Comparison of ENCODE assay signal across 8 cellular contexts in the genomic region with DNA sequence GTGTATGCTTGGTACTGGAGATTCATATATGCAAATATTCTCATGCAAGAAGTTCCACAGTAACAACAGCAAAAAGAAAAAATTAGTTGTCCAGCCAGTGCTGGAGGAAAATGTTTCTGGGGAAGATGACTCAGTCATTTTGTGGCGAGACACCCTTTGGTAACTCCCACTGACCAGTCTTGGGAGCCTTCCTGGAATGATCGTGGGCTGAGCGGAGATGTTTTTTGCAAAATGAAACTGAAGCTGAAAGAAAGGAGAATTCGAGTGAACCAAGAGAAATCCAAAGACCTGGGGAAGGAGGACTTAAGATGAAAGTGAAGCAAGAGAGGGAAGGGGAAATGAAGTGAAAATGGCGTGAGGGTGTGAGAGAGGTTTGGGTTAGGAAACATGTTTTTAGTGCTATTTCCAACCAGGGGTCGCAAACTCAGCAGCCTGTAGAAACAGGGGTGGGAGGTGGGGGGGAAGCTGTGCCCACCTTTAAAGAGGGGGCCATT. TPM values are rescaled to one million over a fixed set of nuclear protein-coding genes. Genes with fewer than 3 reads are reported as not detected.
DNase-seq lines count a peak whose midpoint lies in the region; ATAC-seq, FAIRE-seq and TF ChIP-seq lines count a peak whose summit lies in the region.

No MANE protein-coding gene starts in this region.

- no peak for FAIRE-seq in small intestine (lab: Jason Lieb, UNC)

- 27 to 79% (median 46%) methylated on average over 6 of the region's 6 CpGs for WGBS in small intestine, 3 donors

- no peaks in the 10 kb centered on the region for H3K9me3 Mint-ChIP-seq in activated T-helper 17 cell treated with anti-CD3 and anti-CD28 coated beads, Interleukin-2, amount 50 U/mL, for 72 hours
- no peaks in the 10 kb centered on the region for H3K9me3 Mint-ChIP-seq in WTC11

- peaks cover 5% of the 10 kb centered on the region for H3K36me3 Mint-ChIP-seq in activated T-helper 17 cell treated with anti-CD3 and anti-CD28 coated beads, Interleukin-2, amount 50 U/mL, for 72 hours (ENCODE audit: low read depth)
- no peaks in the 10 kb centered on the region for H3K36me3 Mint-ChIP-seq in WTC11

- H3K4me1 ChIP-seq in left ventricle myocardium inferior, result peaks cover 76% of the 10 kb centered on the region
- peaks cover 0 to 17% of the 10 kb centered on the region in 2 donors for H3K4me1 ChIP-seq in small intestine (ENCODE audit: control insufficient read depth in 2 of 2, insufficient read depth in 1 of 2, low read depth in 1 of 2, low read length in 1 of 2)

- DNase-seq in AG20443 (ENCODE audit: low spot score), result peak; percentile 91
- DNase-seq in KG1 (lab: John Stamatoyannopoulos, UW), result peak; percentile 23
- no peak for DNase-seq in left ventricle myocardium inferior
- no peak for DNase-seq in small intestine
- DNase-seq in NCI-H2081 treated with DMSO at 0.1 percent for 48 hours (lab: John Stamatoyannopoulos, UW), result no peak
- DNase-seq in WTC11 (ENCODE audit: low spot score), result no peak
- no peak for DNase-seq in Kasumi-1 (lab: John Stamatoyannopoulos, UW)

- H3K27me3 Mint-ChIP-seq in activated T-helper 17 cell treated with anti-CD3 and anti-CD28 coated beads, Interleukin-2, amount 50 U/mL, for 72 hours, result no peaks in the 10 kb centered on the region
- H3K27me3 Mint-ChIP-seq in WTC11 (ENCODE audit: low read depth), result peaks cover 35% of the 10 kb centered on the region

- peak overlapping the region; percentile 73 for H3K4me3 Mint-ChIP-seq in activated T-helper 17 cell treated with anti-CD3 and anti-CD28 coated beads, Interleukin-2, amount 50 U/mL, for 72 hours
- H3K4me3 Mint-ChIP-seq in WTC11, result no peak overlapping the region

- intact Hi-C loops in left ventricle myocardium inferior (cut with micrococcal nuclease), result no loop called here

- CTCF ChIA-PET in WTC11 (lab: Charles Lee), result no interaction called here

- no peaks in the 10 kb centered on the region for H3K9me3 ChIP-seq in left ventricle myocardium inferior (replicated peaks)
- H3K9me3 ChIP-seq in small intestine (ENCODE audit: control insufficient read depth, low read depth), result no peaks in the 10 kb centered on the region

- peak; percentile 63 for ATAC-seq in activated T-helper 17 cell treated with anti-CD3 and anti-CD28 coated beads, Interleukin-2, amount 50 U/mL, for 72 hours (replicated peaks)
- ATAC-seq in WTC11, result no peak

- peak overlapping the region; percentile 82 for H3K27ac Mint-ChIP-seq in activated T-helper 17 cell treated with anti-CD3 and anti-CD28 coated beads, Interleukin-2, amount 50 U/mL, for 72 hours
- no peak overlapping the region for H3K27ac Mint-ChIP-seq in WTC11

- H3K36me3 ChIP-seq in left ventricle myocardium inferior (peaks cover 28% of the 10 kb centered on the region), small intestine (ENCODE audit: control insufficient read depth in 2 of 2, insufficient read depth in 2 of 2, low read length in 2 of 2) (no peaks in the 10 kb centered on the region)

- peaks cover 16% of the 10 kb centered on the region for H3K4me1 Mint-ChIP-seq in activated T-helper 17 cell treated with anti-CD3 and anti-CD28 coated beads, Interleukin-2, amount 50 U/mL, for 72 hours
- H3K4me1 Mint-ChIP-seq in WTC11, result peaks cover 17% of the 10 kb centered on the region

- POLR2A ChIA-PET in WTC11 (lab: Charles Lee), result no interaction called here

- H3K27me3 ChIP-seq in left ventricle myocardium inferior (ENCODE audit: low read depth) (peaks cover 6% of the 10 kb centered on the region), small intestine (ENCODE audit: control insufficient read depth in 2 of 2, insufficient read depth in 2 of 2, low read length in 2 of 2) (no peaks in the 10 kb centered on the region)

- H3K4me3 ChIP-seq in left ventricle myocardium inferior (peak overlapping the region; percentile 78), small intestine (ENCODE audit: low read depth in 1 of 2, low read length in 2 of 2) (peak overlapping the region in 1 of 2 donors; percentile 3)

- H3K27ac ChIP-seq in left ventricle myocardium inferior (replicated peaks) (peak overlapping the region; percentile 96), small intestine (ENCODE audit: low read depth in 1 of 2, low read length in 1 of 2) (peak overlapping the region; percentile 45 to 92)

- TF ChIP-seq CTCF in left ventricle myocardium inferior (IDR thresholded peaks at IDR 0.05; ENCODE audit: borderline replicate concordance) (no peak), WTC11 (IDR thresholded peaks at IDR 0.05) (no peak)

TF ChIP-seq in WTC11, 78 proteins besides CTCF, POLR2A, EP300 and RAD21:
- TF ChIP-seq, protein P1, sequence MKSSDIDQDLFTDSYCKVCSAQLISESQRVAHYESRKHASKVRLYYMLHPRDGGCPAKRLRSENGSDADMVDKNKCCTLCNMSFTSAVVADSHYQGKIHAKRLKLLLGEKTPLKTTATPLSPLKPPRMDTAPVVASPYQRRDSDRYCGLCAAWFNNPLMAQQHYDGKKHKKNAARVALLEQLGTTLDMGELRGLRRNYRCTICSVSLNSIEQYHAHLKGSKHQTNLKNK (CRISPR knock-in tag; IDR thresholded peaks at IDR 0.05), result no peak
- TF ChIP-seq, protein P2, sequence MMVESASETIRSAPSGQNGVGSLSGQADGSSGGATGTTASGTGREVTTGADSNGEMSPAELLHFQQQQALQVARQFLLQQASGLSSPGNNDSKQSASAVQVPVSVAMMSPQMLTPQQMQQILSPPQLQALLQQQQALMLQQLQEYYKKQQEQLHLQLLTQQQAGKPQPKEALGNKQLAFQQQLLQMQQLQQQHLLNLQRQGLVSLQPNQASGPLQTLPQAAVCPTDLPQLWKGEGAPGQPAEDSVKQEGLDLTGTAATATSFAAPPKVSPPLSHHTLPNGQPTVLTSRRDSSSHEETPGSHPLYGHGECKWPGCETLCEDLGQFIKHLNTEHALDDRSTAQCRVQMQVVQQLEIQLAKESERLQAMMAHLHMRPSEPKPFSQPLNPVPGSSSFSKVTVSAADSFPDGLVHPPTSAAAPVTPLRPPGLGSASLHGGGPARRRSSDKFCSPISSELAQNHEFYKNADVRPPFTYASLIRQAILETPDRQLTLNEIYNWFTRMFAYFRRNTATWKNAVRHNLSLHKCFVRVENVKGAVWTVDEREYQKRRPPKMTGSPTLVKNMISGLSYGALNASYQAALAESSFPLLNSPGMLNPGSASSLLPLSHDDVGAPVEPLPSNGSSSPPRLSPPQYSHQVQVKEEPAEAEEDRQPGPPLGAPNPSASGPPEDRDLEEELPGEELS (CRISPR knock-in tag; IDR thresholded peaks at IDR 0.05), result no peak
- no peak for TF ChIP-seq JUN (CRISPR knock-in tag; IDR thresholded peaks at IDR 0.05)
- TF ChIP-seq CREB1 (CRISPR knock-in tag; IDR thresholded peaks at IDR 0.05), result no peak
- TF ChIP-seq ZNF138 (CRISPR knock-in tag; conservative IDR thresholded peaks at IDR 0.05), result no peak
- no peak for TF ChIP-seq IRF2 (CRISPR knock-in tag; IDR thresholded peaks at IDR 0.05; ENCODE audit: borderline replicate concordance, low read depth)
- no peak for TF ChIP-seq MYBL2 (CRISPR knock-in tag; IDR thresholded peaks at IDR 0.05)
- no peak for TF ChIP-seq NR3C1 (CRISPR knock-in tag; conservative IDR thresholded peaks at IDR 0.05; ENCODE audit: low read depth)
- TF ChIP-seq, protein P3, sequence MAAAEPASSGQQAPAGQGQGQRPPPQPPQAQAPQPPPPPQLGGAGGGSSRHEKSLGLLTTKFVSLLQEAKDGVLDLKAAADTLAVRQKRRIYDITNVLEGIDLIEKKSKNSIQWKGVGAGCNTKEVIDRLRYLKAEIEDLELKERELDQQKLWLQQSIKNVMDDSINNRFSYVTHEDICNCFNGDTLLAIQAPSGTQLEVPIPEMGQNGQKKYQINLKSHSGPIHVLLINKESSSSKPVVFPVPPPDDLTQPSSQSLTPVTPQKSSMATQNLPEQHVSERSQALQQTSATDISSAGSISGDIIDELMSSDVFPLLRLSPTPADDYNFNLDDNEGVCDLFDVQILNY (CRISPR knock-in tag; IDR thresholded peaks at IDR 0.05), result no peak
- no peak for TF ChIP-seq RELA (CRISPR knock-in tag; IDR thresholded peaks at IDR 0.05; ENCODE audit: borderline replicate concordance)
- TF ChIP-seq ZNF219 (CRISPR knock-in tag; IDR thresholded peaks at IDR 0.05; ENCODE audit: borderline replicate concordance), result no peak
TF ChIP-seq in WTC11: peak in this region for 0.

RNA-seq across cellular contexts. Expression of a gene that starts 5.2 kb away (rescaled TPM):
- 1 to 10 TPM; 5.8 to 6.9 TPM for total RNA-seq in activated T-helper 17 cell treated with anti-CD3 and anti-CD28 coated beads, Interleukin-2, amount 50 U/mL, for 72 hours
- 12.3 TPM for total RNA-seq in left ventricle myocardium inferior
- 1 to 10 TPM; 3.6 to 7.2 (median 5.1) TPM for polyA plus RNA-seq in small intestine
- 5.3 to 7.1 TPM (median 6.6 TPM) in 3 replicates for total RNA-seq in WTC11 (2021)

RNA-seq across cellular contexts. Expression of a gene that starts 49.1 kb away (rescaled TPM):
- not detected for total RNA-seq in activated T-helper 17 cell treated with anti-CD3 and anti-CD28 coated beads, Interleukin-2, amount 50 U/mL, for 72 hours
- 0.49 TPM for total RNA-seq in left ventricle myocardium inferior
- polyA plus RNA-seq in small intestine, result 1 to 10 TPM; 1.8 to 4.1 (median 2.5) TPM
- total RNA-seq in WTC11 (2021), result 5.5 to 6.8 TPM (median 6.3 TPM) in 3 replicates

RNA-seq across cellular contexts. Expression of a gene that starts 51.6 kb away (rescaled TPM):
- total RNA-seq in activated T-helper 17 cell treated with anti-CD3 and anti-CD28 coated beads, Interleukin-2, amount 50 U/mL, for 72 hours, result 10 to 100 TPM; 11.6 to 18.2 TPM
- total RNA-seq in left ventricle myocardium inferior (45.4 TPM), WTC11 (2021) (20.7 to 27.4 TPM (median 22.4 TPM) in 3 replicates)
- 10 to 100 TPM; 10.5 to 22.1 (median 16.5) TPM for polyA plus RNA-seq in small intestine

Comparison
In these comparisons a context has a peak if more than half of its experiments do, and no peak if none do; other contexts are left out.
1. DNase-seq: peak in AG20443 (single experiment) and KG1 (single experiment); none in left ventricle myocardium inferior (single experiment), small intestine (single experiment), NCI-H2081 treated with DMSO at 0.1 percent for 48 hours (single experiment), WTC11 (single experiment) and Kasumi-1 (0 of 2).